ENCODE assay signal across 21 cellular contexts in the genomic region with DNA sequence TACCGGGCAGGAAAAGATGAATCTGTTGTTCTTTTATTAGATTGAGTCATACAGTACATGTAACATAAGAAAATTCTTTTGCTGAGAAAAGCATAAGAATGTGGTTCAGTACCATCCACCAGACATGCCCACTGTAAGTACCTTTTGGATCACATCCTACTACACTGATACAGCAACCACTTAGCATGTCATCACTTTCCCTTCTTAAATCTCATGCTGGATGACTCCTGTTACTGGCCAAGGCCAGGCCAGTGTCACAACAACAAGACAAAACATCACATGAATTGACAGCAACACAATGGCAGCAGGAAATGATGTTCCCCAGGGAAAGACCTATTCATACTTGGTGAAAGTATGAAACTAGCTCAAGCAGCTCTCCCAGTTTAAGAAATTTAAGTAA. TPM values are rescaled to one million over a fixed set of nuclear protein-coding genes. Genes with fewer than 3 reads are reported as not detected.
DNase-seq lines count a peak whose midpoint lies in the region; ATAC-seq and TF ChIP-seq lines count a peak whose summit lies in the region.
"Had no signal": no experiment of that assay in that cellular context is flagged by ENCODE, and none has a peak within 500 bp of the region (broad histone marks: within the 10 kb centered on the region; RNA-seq: fewer than 3 reads in every experiment).

No MANE protein-coding gene starts in this region.

- H3K4me1 ChIP-seq in right cardiac atrium (ENCODE audit: control insufficient read depth, insufficient read depth, low read length) = peaks cover 3% of the 10 kb centered on the region

- no peaks in the 10 kb centered on the region for H3K27me3 Mint-ChIP-seq in type B pancreatic cell
- no peaks in the 10 kb centered on the region for H3K27me3 Mint-ChIP-seq in activated T-helper 17 cell treated with anti-CD3 and anti-CD28 coated beads, Interleukin-2, amount 50 U/mL, for 72 hours
- H3K27me3 Mint-ChIP-seq in activated T-helper 1 cell treated with anti-CD3 and anti-CD28 coated beads, Interleukin-12 subunit alpha, Interleukin-12 subunit beta, Interleukin-2, Interleukin-4 antibody, amounts not matched to agents 30 ng/mL and 10 ng/mL and 1 ng/mL, durations not matched to agents 14 hours and 24 hours and 36 hours (ENCODE audit: insufficient read depth) = no peaks in the 10 kb centered on the region
- H3K27me3 Mint-ChIP-seq: brain; CD4-positive, alpha-beta T cell; IgD-negative memory B cell had no signal

- H3K4me1 Mint-ChIP-seq in type B pancreatic cell (ENCODE audit: unreplicated experiment) = peaks cover 34% of the 10 kb centered on the region
- no peaks in the 10 kb centered on the region for H3K4me1 Mint-ChIP-seq in activated T-helper 17 cell treated with anti-CD3 and anti-CD28 coated beads, Interleukin-2, amount 50 U/mL, for 72 hours
- H3K4me1 Mint-ChIP-seq in activated T-helper 1 cell treated with anti-CD3 and anti-CD28 coated beads, Interleukin-12 subunit alpha, Interleukin-12 subunit beta, Interleukin-2, Interleukin-4 antibody, amounts not matched to agents 30 ng/mL and 10 ng/mL and 1 ng/mL, durations not matched to agents 14 hours and 24 hours and 36 hours (ENCODE audit: low read depth) = no peaks in the 10 kb centered on the region
- H3K4me1 Mint-ChIP-seq: IgD-negative memory B cell, memory B cell had no signal

- DNase-seq in Right ventricle myocardium inferior (ENCODE audit: missing footprints) = no peak
- DNase-seq in cardiac septum (ENCODE audit: low spot score) = no peak
- DNase-seq in dedifferentiated amniotic fluid mesenchymal stem cell (ENCODE audit: extremely low spot score) = peak; percentile 19
- peak in 2 of 3 donors; percentile 15 to 43 for DNase-seq in right cardiac atrium
- no peak for DNase-seq in type B pancreatic cell (ENCODE audit: extremely low spot score, unreplicated experiment)
- DNase-seq in activated T-helper 1 cell treated with anti-CD3 and anti-CD28 coated beads, Interleukin-12 subunit alpha, Interleukin-12 subunit beta, Interleukin-2, Interleukin-4 antibody, amounts not matched to agents 30 ng/mL and 10 ng/mL and 1 ng/mL, durations not matched to agents 14 hours and 24 hours and 36 hours (ENCODE audit: low spot score) = no peak
- DNase-seq: activated CD8-positive, alpha-beta memory T cell treated with anti-CD3 and anti-CD28 coated beads, Interleukin-2, amount 50 U/mL, for 4 hours; activated naive CD4-positive, alpha-beta T cell treated with Interleukin-2 at 50 U/mL for 16 hours; CD4-positive, alpha-beta T cell; H7; NCI-H2227 treated with DMSO at 0.1 percent for 48 hours; SIG-M5 had no signal

- no peak overlapping the region for H3K27ac ChIP-seq in right cardiac atrium (ENCODE audit: low read length)
- H3K27ac ChIP-seq: neutrophil, skin epidermis had no signal

- H3K27me3 ChIP-seq in right cardiac atrium (ENCODE audit: control insufficient read depth, insufficient read depth) = no peaks in the 10 kb centered on the region
- H3K27me3 ChIP-seq: neutrophil had no signal

- peak overlapping the region; percentile 52 for H3K27ac Mint-ChIP-seq in type B pancreatic cell
- H3K27ac Mint-ChIP-seq in activated T-helper 17 cell treated with anti-CD3 and anti-CD28 coated beads, Interleukin-2, amount 50 U/mL, for 72 hours = no peak overlapping the region
- H3K27ac Mint-ChIP-seq in activated T-helper 1 cell treated with anti-CD3 and anti-CD28 coated beads, Interleukin-12 subunit alpha, Interleukin-12 subunit beta, Interleukin-2, Interleukin-4 antibody, amounts not matched to agents 30 ng/mL and 10 ng/mL and 1 ng/mL, durations not matched to agents 14 hours and 24 hours and 36 hours = no peak overlapping the region
- H3K27ac Mint-ChIP-seq: CD4-positive, alpha-beta T cell; memory B cell had no signal

- no peaks in the 10 kb centered on the region for H3K9me3 ChIP-seq in right cardiac atrium (ENCODE audit: control insufficient read depth, low read length)
- H3K9me3 ChIP-seq: neutrophil had no signal

- WGBS in right cardiac atrium = 69% methylated on average over 1 of the region's 1 CpG

- ATAC-seq in Right ventricle myocardium inferior = peak; percentile 53
- ATAC-seq in right cardiac atrium = peak; percentile 73 to 75
- no peak for ATAC-seq in activated T-helper 17 cell treated with anti-CD3 and anti-CD28 coated beads, Interleukin-2, amount 50 U/mL, for 72 hours (replicated peaks)
- no peak for ATAC-seq in GM18861 (IDR thresholded peaks at IDR 0.05; ENCODE audit: unreplicated experiment)
- ATAC-seq: activated CD4-positive, CD25-positive, alpha-beta regulatory T cell treated with anti-CD3 and anti-CD28 coated beads, Interleukin-2, amount 50 U/mL, for 24 hours had no signal

- intact Hi-C loops in Right ventricle myocardium inferior (cut with DNase I) (no loop called here), cardiac septum (cut with DNase I) (no loop called here), right cardiac atrium (cut with DNase I) (no loop called here)
- intact Hi-C loops in activated T-helper 1 cell treated with anti-CD3 and anti-CD28 coated beads, Interleukin-12 subunit alpha, Interleukin-12 subunit beta, Interleukin-2, Interleukin-4 antibody, amounts not matched to agents 30 ng/mL and 10 ng/mL and 1 ng/mL, durations not matched to agents 14 hours and 24 hours and 36 hours (cut with micrococcal nuclease) = no loop called here

- no peak overlapping the region for H3K4me3 Mint-ChIP-seq in type B pancreatic cell
- H3K4me3 Mint-ChIP-seq in activated T-helper 17 cell treated with anti-CD3 and anti-CD28 coated beads, Interleukin-2, amount 50 U/mL, for 72 hours = no peak overlapping the region
- H3K4me3 Mint-ChIP-seq in activated T-helper 1 cell treated with anti-CD3 and anti-CD28 coated beads, Interleukin-12 subunit alpha, Interleukin-12 subunit beta, Interleukin-2, Interleukin-4 antibody, amounts not matched to agents 30 ng/mL and 10 ng/mL and 1 ng/mL, durations not matched to agents 14 hours and 24 hours and 36 hours = no peak overlapping the region
- H3K4me3 Mint-ChIP-seq: brain; CD4-positive, alpha-beta T cell; IgD-negative memory B cell; memory B cell had no signal

- no peak for TF ChIP-seq CTCF in type B pancreatic cell (conservative IDR thresholded peaks at IDR 0.05)

- no peak overlapping the region for H3K4me3 ChIP-seq in right cardiac atrium (ENCODE audit: low read length)
- H3K4me3 ChIP-seq: skin epidermis had no signal

- H3K36me3 Mint-ChIP-seq in type B pancreatic cell = no peaks in the 10 kb centered on the region
- no peaks in the 10 kb centered on the region for H3K36me3 Mint-ChIP-seq in activated T-helper 17 cell treated with anti-CD3 and anti-CD28 coated beads, Interleukin-2, amount 50 U/mL, for 72 hours (ENCODE audit: low read depth)
- no peaks in the 10 kb centered on the region for H3K36me3 Mint-ChIP-seq in activated T-helper 1 cell treated with anti-CD3 and anti-CD28 coated beads, Interleukin-12 subunit alpha, Interleukin-12 subunit beta, Interleukin-2, Interleukin-4 antibody, amounts not matched to agents 30 ng/mL and 10 ng/mL and 1 ng/mL, durations not matched to agents 14 hours and 24 hours and 36 hours (ENCODE audit: low read depth)
- H3K36me3 Mint-ChIP-seq: brain, IgD-negative memory B cell, memory B cell had no signal

- no peaks in the 10 kb centered on the region for H3K9me3 Mint-ChIP-seq in type B pancreatic cell
- peaks cover 4% of the 10 kb centered on the region for H3K9me3 Mint-ChIP-seq in activated T-helper 17 cell treated with anti-CD3 and anti-CD28 coated beads, Interleukin-2, amount 50 U/mL, for 72 hours
- H3K9me3 Mint-ChIP-seq in activated T-helper 1 cell treated with anti-CD3 and anti-CD28 coated beads, Interleukin-12 subunit alpha, Interleukin-12 subunit beta, Interleukin-2, Interleukin-4 antibody, amounts not matched to agents 30 ng/mL and 10 ng/mL and 1 ng/mL, durations not matched to agents 14 hours and 24 hours and 36 hours = no peaks in the 10 kb centered on the region
- H3K9me3 Mint-ChIP-seq: brain; CD4-positive, alpha-beta T cell; memory B cell had no signal

RNA-seq across cellular contexts. Expression of gene STXBP6, which starts 46.4 kb away (rescaled TPM):
- 41.4 TPM for total RNA-seq in Right ventricle myocardium inferior
- total RNA-seq in cardiac septum = 13.9 TPM
- 10 to 100 TPM; 18.8 to 31.7 (median 30.7) TPM for total RNA-seq in right cardiac atrium
- polyA plus RNA-seq in right cardiac atrium = 26.5 TPM
- total RNA-seq in type B pancreatic cell (ENCODE audit: low replicate concordance) = 17.0 and 51.2 TPM in 2 replicates
- not detected for total RNA-seq in activated T-helper 17 cell treated with anti-CD3 and anti-CD28 coated beads, Interleukin-2, amount 50 U/mL, for 72 hours
- not detected in 2 replicates for total RNA-seq in activated T-helper 1 cell treated with anti-CD3 and anti-CD28 coated beads, Interleukin-12 subunit alpha, Interleukin-12 subunit beta, Interleukin-2, Interleukin-4 antibody, amounts not matched to agents 30 ng/mL and 10 ng/mL and 1 ng/mL, durations not matched to agents 14 hours and 24 hours and 36 hours
- total RNA-seq: CD4-positive, alpha-beta T cell; T-helper 2 cell treated with Interferon-gamma antibody and Interleukin-4, amounts not matched to agents 100 ng/mL and 5 ng/mL, for 36 hours had no signal
- polyA plus RNA-seq: IgD-negative memory B cell had no signal

Comparison
In these comparisons a context has a peak if more than half of its experiments do, and no peak if none do; other contexts are left out.
1. DNase-seq: peak in dedifferentiated amniotic fluid mesenchymal stem cell (single experiment) and right cardiac atrium (2 of 3); none in Right ventricle myocardium inferior (single experiment), cardiac septum (single experiment), type B pancreatic cell (single experiment) and activated T-helper 1 cell treated with anti-CD3 and anti-CD28 coated beads, Interleukin-12 subunit alpha, Interleukin-12 subunit beta, Interleukin-2, Interleukin-4 antibody, amounts not matched to agents 30 ng/mL and 10 ng/mL and 1 ng/mL, durations not matched to agents 14 hours and 24 hours and 36 hours (single experiment).
2. ATAC-seq: peak in Right ventricle myocardium inferior (single experiment) and right cardiac atrium (2 of 2); none in activated T-helper 17 cell treated with anti-CD3 and anti-CD28 coated beads, Interleukin-2, amount 50 U/mL, for 72 hours (single experiment) and GM18861 (single experiment).
3. RNA of gene STXBP6, which starts 46.4 kb away (total RNA-seq): 41.4 TPM in Right ventricle myocardium inferior (single experiment), 18.8 to 31.7 TPM in right cardiac atrium, 17.0 to 51.2 TPM in type B pancreatic cell and 13.9 TPM in cardiac septum (single experiment); not detected in activated T-helper 17 cell treated with anti-CD3 and anti-CD28 coated beads, Interleukin-2, amount 50 U/mL, for 72 hours and not detected in activated T-helper 1 cell treated with anti-CD3 and anti-CD28 coated beads, Interleukin-12 subunit alpha, Interleukin-12 subunit beta, Interleukin-2, Interleukin-4 antibody, amounts not matched to agents 30 ng/mL and 10 ng/mL and 1 ng/mL, durations not matched to agents 14 hours and 24 hours and 36 hours; every median in the first group is over 10 times any median in the second.